ENCODE assay signal across 26 cellular contexts in the genomic region with DNA sequence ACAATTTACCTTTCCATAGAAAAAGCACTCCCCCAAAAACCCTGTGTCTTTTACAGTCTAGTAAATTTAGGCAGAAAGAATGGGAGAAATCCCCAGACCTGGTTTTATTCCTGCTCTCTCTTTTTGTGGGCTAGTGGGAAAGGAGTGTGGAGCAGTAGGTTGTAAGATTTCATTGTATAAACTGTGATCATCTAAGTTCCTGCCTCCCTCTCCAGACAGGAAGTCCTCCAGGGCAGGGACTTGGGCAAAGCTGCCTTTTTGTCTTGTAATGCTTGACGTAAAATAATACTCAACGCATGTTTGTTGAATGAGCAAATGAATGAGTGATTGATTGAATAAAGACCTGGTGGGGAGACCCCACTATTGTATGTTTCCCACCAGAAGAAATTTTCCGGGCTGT.
"Had no signal": no experiment of that assay in that cellular context is flagged by ENCODE, and none has a peak within 500 bp of the region (broad histone marks: within the 10 kb centered on the region; RNA-seq: fewer than 3 reads in every experiment).

No MANE protein-coding gene starts in this region.

- H3K27me3 ChIP-seq: ascending aorta, breast epithelium, esophagus squamous epithelium had no signal

- ATAC-seq: activated CD4-positive, alpha-beta T cell treated with anti-CD3 and anti-CD28 coated beads for 36 hours; activated CD8-positive, alpha-beta T cell treated with anti-CD3 and anti-CD28 coated beads, Interleukin-2, amount 10 ng/mL, durations not matched to agents 7 days and 5 days; activated naive CD4-positive, alpha-beta T cell treated with anti-CD3 and anti-CD28 coated beads, Interleukin-2, amount 50 U/mL, for 72 hours; activated T-cell treated with anti-CD3 and anti-CD28 coated beads, Interleukin-2, amount 50 U/mL, for 72 hours; effector memory CD8-positive, alpha-beta T cell had no signal

- H3K27me3 Mint-ChIP-seq: activated CD4-positive, alpha-beta T cell treated with anti-CD3 and anti-CD28 coated beads, Interleukin-2, amount 10 ng/mL, durations not matched to agents 24 days and 14 days; activated T-cell treated with anti-CD3 and anti-CD28 coated beads, Interleukin-2, amount 50 U/mL, for 24 hours; brain had no signal

- H3K9me3 ChIP-seq: ascending aorta, breast epithelium, esophagus squamous epithelium had no signal

- H3K36me3 Mint-ChIP-seq: activated CD4-positive, alpha-beta memory T cell treated with anti-CD3 and anti-CD28 coated beads for 36 hours; activated naive CD4-positive, alpha-beta T cell treated with anti-CD3 and anti-CD28 coated beads, Interleukin-2, amount 10 ng/mL, durations not matched to agents 7 days and 5 days; activated naive CD4-positive, alpha-beta T cell treated with anti-CD3 and anti-CD28 coated beads, Interleukin-2, amount 50 U/mL, for 72 hours; activated naive CD8-positive, alpha-beta T cell treated with anti-CD3 and anti-CD28 coated beads, Interleukin-2, amount 10 ng/mL, durations not matched to agents 7 days and 5 days had no signal

- DNase-seq: activated CD4-positive, alpha-beta memory T cell treated with anti-CD3 and anti-CD28 coated beads for 36 hours; activated CD4-positive, alpha-beta T cell treated with anti-CD3 and anti-CD28 coated beads for 36 hours; activated CD4-positive, alpha-beta T cell treated with anti-CD3 and anti-CD28 coated beads, Interleukin-2, amount 10 ng/mL, durations not matched to agents 24 days and 14 days; activated CD4-positive, CD25-positive, alpha-beta regulatory T cell; activated CD4-positive, CD25-positive, alpha-beta regulatory T cell treated with anti-CD3 and anti-CD28 coated beads, Interleukin-2, amount 50 U/mL, for 72 hours; activated CD8-positive, alpha-beta memory T cell treated with anti-CD3 and anti-CD28 coated beads, Interleukin-2, amount 50 U/mL, for 48 hours; activated CD8-positive, alpha-beta T cell treated with anti-CD3 and anti-CD28 coated beads, Interleukin-2, amount 10 ng/mL, durations not matched to agents 7 days and 5 days; activated gamma-delta T cell; activated naive CD4-positive, alpha-beta T cell; activated naive CD4-positive, alpha-beta T cell treated with anti-CD3 and anti-CD28 coated beads, Interleukin-2, amount 10 ng/mL, durations not matched to agents 7 days and 5 days; activated naive CD8-positive, alpha-beta T cell treated with anti-CD3 and anti-CD28 coated beads, Interleukin-2, amount 10 ng/mL, durations not matched to agents 7 days and 5 days; activated T-cell treated with anti-CD3 and anti-CD28 coated beads for 4 hours; activated T-cell treated with anti-CD3 and anti-CD28 coated beads, Interleukin-2, amount 50 U/mL, for 24 hours; activated T-cell treated with anti-CD3 and anti-CD28 coated beads, Interleukin-2, amount 50 U/mL, for 72 hours; dermis blood vessel endothelial cell; effector CD4-positive, alpha-beta T cell; effector memory CD8-positive, alpha-beta T cell; esophagus squamous epithelium; head of caudate nucleus; T-helper 2 cell had no signal

- H3K4me3 Mint-ChIP-seq: activated CD4-positive, alpha-beta memory T cell treated with anti-CD3 and anti-CD28 coated beads for 36 hours; activated CD4-positive, alpha-beta T cell treated with anti-CD3 and anti-CD28 coated beads for 36 hours; activated CD4-positive, alpha-beta T cell treated with anti-CD3 and anti-CD28 coated beads, Interleukin-2, amount 10 ng/mL, durations not matched to agents 24 days and 14 days; activated CD8-positive, alpha-beta T cell treated with anti-CD3 and anti-CD28 coated beads, Interleukin-2, amount 10 ng/mL, durations not matched to agents 7 days and 5 days; activated naive CD4-positive, alpha-beta T cell treated with anti-CD3 and anti-CD28 coated beads, Interleukin-2, amount 10 ng/mL, durations not matched to agents 7 days and 5 days; activated naive CD8-positive, alpha-beta T cell treated with anti-CD3 and anti-CD28 coated beads, Interleukin-2, amount 10 ng/mL, durations not matched to agents 7 days and 5 days; activated T-cell treated with anti-CD3 and anti-CD28 coated beads, Interleukin-2, amount 50 U/mL, for 24 hours; activated T-cell treated with anti-CD3 and anti-CD28 coated beads, Interleukin-2, amount 50 U/mL, for 72 hours; brain; central memory CD8-positive, alpha-beta T cell; effector memory CD8-positive, alpha-beta T cell had no signal

- H3K4me3 ChIP-seq: ascending aorta, breast epithelium, coronary artery, esophagus squamous epithelium had no signal

- H3K36me3 ChIP-seq: breast epithelium, esophagus squamous epithelium had no signal

- H3K27ac Mint-ChIP-seq: activated CD4-positive, alpha-beta memory T cell treated with anti-CD3 and anti-CD28 coated beads for 36 hours; activated CD4-positive, alpha-beta T cell treated with anti-CD3 and anti-CD28 coated beads for 36 hours; activated CD4-positive, alpha-beta T cell treated with anti-CD3 and anti-CD28 coated beads, Interleukin-2, amount 10 ng/mL, durations not matched to agents 24 days and 14 days; activated CD8-positive, alpha-beta T cell treated with anti-CD3 and anti-CD28 coated beads, Interleukin-2, amount 10 ng/mL, durations not matched to agents 7 days and 5 days; activated naive CD4-positive, alpha-beta T cell treated with anti-CD3 and anti-CD28 coated beads, Interleukin-2, amount 10 ng/mL, durations not matched to agents 7 days and 5 days; activated naive CD4-positive, alpha-beta T cell treated with anti-CD3 and anti-CD28 coated beads, Interleukin-2, amount 50 U/mL, for 72 hours; activated naive CD8-positive, alpha-beta T cell treated with anti-CD3 and anti-CD28 coated beads, Interleukin-2, amount 10 ng/mL, durations not matched to agents 7 days and 5 days; activated T-cell treated with anti-CD3 and anti-CD28 coated beads, Interleukin-2, amount 50 U/mL, for 24 hours; activated T-cell treated with anti-CD3 and anti-CD28 coated beads, Interleukin-2, amount 50 U/mL, for 72 hours; effector memory CD8-positive, alpha-beta T cell had no signal

- H3K4me1 Mint-ChIP-seq: activated CD4-positive, alpha-beta T cell treated with anti-CD3 and anti-CD28 coated beads for 36 hours; activated CD4-positive, alpha-beta T cell treated with anti-CD3 and anti-CD28 coated beads, Interleukin-2, amount 10 ng/mL, durations not matched to agents 24 days and 14 days; activated naive CD4-positive, alpha-beta T cell treated with anti-CD3 and anti-CD28 coated beads, Interleukin-2, amount 10 ng/mL, durations not matched to agents 7 days and 5 days; activated naive CD8-positive, alpha-beta T cell treated with anti-CD3 and anti-CD28 coated beads, Interleukin-2, amount 10 ng/mL, durations not matched to agents 7 days and 5 days; central memory CD8-positive, alpha-beta T cell had no signal

- H3K27ac ChIP-seq: breast epithelium, coronary artery, esophagus squamous epithelium had no signal

- H3K9me3 Mint-ChIP-seq: activated CD4-positive, alpha-beta memory T cell treated with anti-CD3 and anti-CD28 coated beads for 36 hours; activated CD4-positive, alpha-beta T cell treated with anti-CD3 and anti-CD28 coated beads, Interleukin-2, amount 10 ng/mL, durations not matched to agents 24 days and 14 days; activated naive CD4-positive, alpha-beta T cell treated with anti-CD3 and anti-CD28 coated beads, Interleukin-2, amount 10 ng/mL, durations not matched to agents 7 days and 5 days; activated naive CD4-positive, alpha-beta T cell treated with anti-CD3 and anti-CD28 coated beads, Interleukin-2, amount 50 U/mL, for 72 hours; activated T-cell treated with anti-CD3 and anti-CD28 coated beads, Interleukin-2, amount 50 U/mL, for 24 hours; activated T-cell treated with anti-CD3 and anti-CD28 coated beads, Interleukin-2, amount 50 U/mL, for 72 hours; central memory CD8-positive, alpha-beta T cell; effector memory CD8-positive, alpha-beta T cell had no signal

- H3K4me1 ChIP-seq: breast epithelium had no signal
